ENCODE assay signal across 11 cellular contexts in genomic region chr6:154478021-154478651, GRCh38. TPM values are rescaled to one million over a fixed set of nuclear protein-coding genes. Genes with fewer than 3 reads are reported as not detected.
A peak's percentile ranks its signal among the peaks of the same experiment; 100 is the strongest.
DNase-seq lines count a peak whose midpoint lies in the region; FAIRE-seq and TF ChIP-seq lines count a peak whose summit lies in the region.
"Had no signal": no experiment of that assay in that cellular context is flagged by ENCODE, and none has a peak within 500 bp of the region (broad histone marks: within the 10 kb centered on the region; RNA-seq: fewer than 3 reads in every experiment).

No MANE protein-coding gene starts in this region.

- WGBS in esophagus, 2 donors, result 65 to 68% methylated on average over 12 of the region's 12 CpGs
- no CpG with 5 or more reads among the region's 12 CpGs for WGBS in neuronal stem cell (ENCODE audit: extremely low coverage in 2 of 2, insufficient read length in 2 of 2, insufficient replicate concordance in 1 of 2), 2 donors

- H3K23ac ChIP-seq in neuronal stem cell (ENCODE audit: low read depth, low read length, poor library complexity), result no peak overlapping the region

- H3K36me3 ChIP-seq in esophagus (ENCODE audit: control insufficient read depth in 2 of 2, insufficient read depth in 2 of 2, low read length in 1 of 2) (no peaks in the 10 kb centered on the region), neuronal stem cell (replicated peaks in 1 of 2; ENCODE audit: control insufficient read depth in 2 of 2, insufficient read depth in 2 of 2, low read length in 2 of 2) (no peaks in the 10 kb centered on the region)
- H3K36me3 ChIP-seq: BLaER1 had no signal

- no peak overlapping the region for H4K8ac ChIP-seq in neuronal stem cell (ENCODE audit: low read depth, low read length)

- H3K9me3 ChIP-seq in esophagus (ENCODE audit: control insufficient read depth in 2 of 2, insufficient read depth in 1 of 2, low read depth in 1 of 2, low read length in 1 of 2), result no peaks in the 10 kb centered on the region
- H3K9me3 ChIP-seq in neuronal stem cell (replicated peaks in 1 of 2; ENCODE audit: control insufficient read depth in 2 of 2, insufficient read depth in 1 of 2, low read depth in 1 of 2, low read length in 2 of 2), result peaks cover 0 to 1% of the 10 kb centered on the region in 2 donors
- H3K9me3 ChIP-seq: BLaER1 had no signal

- H3K79me1 ChIP-seq in neuronal stem cell (ENCODE audit: low read depth, low read length), result peaks cover 10% of the 10 kb centered on the region

- no peak overlapping the region for H2AK5ac ChIP-seq in neuronal stem cell (ENCODE audit: low read depth, low read length)

- peak overlapping the region; percentile 22 for H3K9ac ChIP-seq in neuronal stem cell (ENCODE audit: low read depth, low read length, poor library complexity)
- H3K9ac ChIP-seq: BLaER1 had no signal

- H3K27ac ChIP-seq in esophagus (ENCODE audit: low read depth in 2 of 2, low read length in 1 of 2) (peak overlapping the region; percentile 35 to 52), neuronal stem cell (replicated peaks; ENCODE audit: low read length) (no peak overlapping the region)
- H3K27ac ChIP-seq: BLaER1 had no signal

- DNase-seq in ACHN (peak; percentile 69), MV-4-11 (lab: John Stamatoyannopoulos, UW) (peak; percentile 58), neuronal stem cell (ENCODE audit: low spot score) (no peak), NCI-H187 (lab: John Stamatoyannopoulos, UW) (no peak), GM12892 (ENCODE audit: insufficient read length) (no peak), SW480 (ENCODE audit: low spot score) (no peak), NCI-H748 treated with DMSO at 0.1 percent for 48 hours (lab: John Stamatoyannopoulos, UW) (no peak)
- DNase-seq: activated CD8-positive, alpha-beta T cell treated with anti-CD3 and anti-CD28 coated beads, Interleukin-2, amount 10 ng/mL, durations not matched to agents 7 days and 5 days; stimulated activated CD4-positive, alpha-beta T cell treated with anti-CD3 and anti-CD28 coated beads, Interleukin-12 subunit alpha, Interleukin-12 subunit beta, amount 100 ng/mL, for 4 hours had no signal

- in situ Hi-C loops in ACHN (cut with HindIII; ENCODE audit: low pct_ligation_motif_present, low pct_unique_long_range_greater_than_20kb, low sequenced_read_pairs), result no loop called here

- H4K91ac ChIP-seq in neuronal stem cell (ENCODE audit: low read depth, low read length, poor library complexity), result no peak overlapping the region

- H3K4me1 ChIP-seq in esophagus (ENCODE audit: control insufficient read depth in 2 of 2, insufficient read depth in 2 of 2, low read length in 1 of 2), result peaks cover 0 to 23% of the 10 kb centered on the region in 2 donors
- peaks cover 12 to 26% of the 10 kb centered on the region in 2 donors for H3K4me1 ChIP-seq in neuronal stem cell (ENCODE audit: control insufficient read depth in 2 of 2, insufficient read depth in 1 of 2, low read depth in 1 of 2, low read length in 2 of 2)
- H3K4me1 ChIP-seq: BLaER1 had no signal

- H3K27me3 ChIP-seq in esophagus (ENCODE audit: control insufficient read depth in 1 of 2, insufficient read depth in 2 of 2, low read length in 2 of 2) (no peaks in the 10 kb centered on the region), neuronal stem cell (ENCODE audit: control insufficient read depth in 3 of 3, insufficient read depth in 3 of 3, low read depth in 1 of 3, low read length in 3 of 3) (no peaks in the 10 kb centered on the region)
- H3K27me3 ChIP-seq: BLaER1 had no signal

- H3K18ac ChIP-seq in neuronal stem cell (ENCODE audit: low read length), result peak overlapping the region; percentile 33

- H2BK5ac ChIP-seq in neuronal stem cell (ENCODE audit: low read length), result no peak overlapping the region

- H3K4me2 ChIP-seq in neuronal stem cell (ENCODE audit: insufficient read depth, low read length, poor library complexity, severe bottlenecking), result no peak overlapping the region
- H3K4me2 ChIP-seq: BLaER1 had no signal

- no peak overlapping the region for H3K14ac ChIP-seq in neuronal stem cell (ENCODE audit: low read length)

- H2BK12ac ChIP-seq in neuronal stem cell (ENCODE audit: low read length), result no peak overlapping the region

- no peak overlapping the region for H2BK120ac ChIP-seq in neuronal stem cell (ENCODE audit: low read depth, low read length)

- peak overlapping the region; percentile 39 for H2AFZ ChIP-seq in neuronal stem cell (ENCODE audit: low read length)

- no peak overlapping the region for H2BK15ac ChIP-seq in neuronal stem cell (ENCODE audit: low read length)

- no peak overlapping the region for H3K4ac ChIP-seq in neuronal stem cell (ENCODE audit: low read length)

- no peak for TF ChIP-seq POLR2A in GM12892 (IDR thresholded peaks at IDR 0.05; ENCODE audit: low read depth, low read length)

- FAIRE-seq in GM12892 (lab: Jason Lieb, UNC), result no peak

- H3K4me3 ChIP-seq in esophagus (ENCODE audit: low read depth in 1 of 2, low read length in 2 of 2) (no peak overlapping the region), neuronal stem cell (ENCODE audit: low read length in 2 of 2) (no peak overlapping the region)
- H3K4me3 ChIP-seq: BLaER1 had no signal

RNA-seq across cellular contexts. Expression of gene CNKSR3, which starts 32.3 kb away (rescaled TPM):
- 10 to 100 TPM; 12.0 to 12.9 TPM for polyA plus RNA-seq in esophagus
- polyA plus RNA-seq in neuronal stem cell (2013, experiment 1 of 2), result 10.8 TPM
- 10.7 TPM for polyA plus RNA-seq in neuronal stem cell (2013, experiment 2 of 2)
- 0.51 TPM for polyA plus RNA-seq in GM12892 (2012; ENCODE audit: missing spikeins)

Comparison
In these comparisons a context has a peak if more than half of its experiments do, and no peak if none do; other contexts are left out.
1. DNase-seq: peak in ACHN (single experiment) and MV-4-11 (single experiment); none in neuronal stem cell (single experiment), NCI-H187 (0 of 2), GM12892 (single experiment), SW480 (single experiment) and NCI-H748 treated with DMSO at 0.1 percent for 48 hours (single experiment).